Comparison of ENCODE assay signal across 9 cellular contexts in genomic region chr2:144479138-144479537, GRCh38. TPM values are rescaled to one million over a fixed set of nuclear protein-coding genes. Genes with fewer than 3 reads are reported as not detected.
DNase-seq lines count a peak whose midpoint lies in the region; TF ChIP-seq lines count a peak whose summit lies in the region.
"Had no signal": no experiment of that assay in that cellular context is flagged by ENCODE, and none has a peak within 500 bp of the region (broad histone marks: within the 10 kb centered on the region; RNA-seq: fewer than 3 reads in every experiment).

No MANE protein-coding gene starts in this region.

- H3K4me3 ChIP-seq in BLaER1 treated with 17β-estradiol and CSF1 and Interleukin-3, amounts not matched to agents 10 nM and 100 nM = no peak overlapping the region
- no peak overlapping the region for H3K4me3 ChIP-seq in fibroblast of pulmonary artery (replicated peaks; ENCODE audit: low read depth, low read length)
- no peak overlapping the region for H3K4me3 ChIP-seq in neuronal stem cell (ENCODE audit: low read length in 2 of 2)

- peaks cover 72 to 100% (median 97%) of the 10 kb centered on the region in 10 experiments for H3K4me1 ChIP-seq in BLaER1 treated with 17β-estradiol and CSF1 and Interleukin-3, amounts not matched to agents 10 nM and 100 nM
- peaks cover 11 to 36% of the 10 kb centered on the region in 2 donors for H3K4me1 ChIP-seq in neuronal stem cell (ENCODE audit: control insufficient read depth in 2 of 2, insufficient read depth in 1 of 2, low read depth in 1 of 2, low read length in 2 of 2)

- no CpG with 5 or more reads among the region's 4 CpGs for WGBS in neuronal stem cell (ENCODE audit: extremely low coverage in 2 of 2, insufficient read length in 2 of 2, insufficient replicate concordance in 1 of 2), 2 donors

- H3K9me3 ChIP-seq in BLaER1 treated with 17β-estradiol and CSF1 and Interleukin-3, amounts not matched to agents 10 nM and 100 nM (replicated peaks in 1 of 11) = no peaks in the 10 kb centered on the region
- H3K9me3 ChIP-seq in neuronal stem cell (replicated peaks in 1 of 2; ENCODE audit: control insufficient read depth in 2 of 2, insufficient read depth in 1 of 2, low read depth in 1 of 2, low read length in 2 of 2) = no peaks in the 10 kb centered on the region

- H2BK12ac ChIP-seq in neuronal stem cell (ENCODE audit: low read length) = no peak overlapping the region

- no peak overlapping the region for H3K4ac ChIP-seq in neuronal stem cell (ENCODE audit: low read length)

- no peak overlapping the region for H3K23ac ChIP-seq in neuronal stem cell (ENCODE audit: low read depth, low read length, poor library complexity)

- no peak overlapping the region for H2AK5ac ChIP-seq in neuronal stem cell (ENCODE audit: low read depth, low read length)

- no peak overlapping the region for H3K14ac ChIP-seq in neuronal stem cell (ENCODE audit: low read length)

- peak overlapping the region; percentile 15 to 64 (median 36); a peak in 13 of 22 replicates for H3K4me2 ChIP-seq in BLaER1 treated with 17β-estradiol and CSF1 and Interleukin-3, amounts not matched to agents 10 nM and 100 nM
- H3K4me2 ChIP-seq in neuronal stem cell (ENCODE audit: insufficient read depth, low read length, poor library complexity, severe bottlenecking) = no peak overlapping the region

- no peak overlapping the region for H4K91ac ChIP-seq in neuronal stem cell (ENCODE audit: low read depth, low read length, poor library complexity)

- H4K8ac ChIP-seq in neuronal stem cell (ENCODE audit: low read depth, low read length) = no peak overlapping the region

- no peaks in the 10 kb centered on the region for H3K27me3 ChIP-seq in BLaER1 treated with 17β-estradiol and CSF1 and Interleukin-3, amounts not matched to agents 10 nM and 100 nM
- H3K27me3 ChIP-seq in neuronal stem cell (ENCODE audit: control insufficient read depth in 3 of 3, insufficient read depth in 3 of 3, low read depth in 1 of 3, low read length in 3 of 3) = no peaks in the 10 kb centered on the region

- peaks cover 94 to 100% (median 98%) of the 10 kb centered on the region in 11 experiments for H3K36me3 ChIP-seq in BLaER1 treated with 17β-estradiol and CSF1 and Interleukin-3, amounts not matched to agents 10 nM and 100 nM
- peaks cover 0 to 62% of the 10 kb centered on the region in 2 donors for H3K36me3 ChIP-seq in neuronal stem cell (replicated peaks in 1 of 2; ENCODE audit: control insufficient read depth in 2 of 2, insufficient read depth in 2 of 2, low read length in 2 of 2)

- no peak overlapping the region for H2BK120ac ChIP-seq in neuronal stem cell (ENCODE audit: low read depth, low read length)

- H2BK5ac ChIP-seq in neuronal stem cell (ENCODE audit: low read length) = no peak overlapping the region

- H2BK15ac ChIP-seq in neuronal stem cell (ENCODE audit: low read length) = no peak overlapping the region

- H3K79me1 ChIP-seq in neuronal stem cell (ENCODE audit: low read depth, low read length) = no peaks in the 10 kb centered on the region

- no peak for TF ChIP-seq CTCF in fibroblast of pulmonary artery (IDR thresholded peaks at IDR 0.05; ENCODE audit: low read length, missing control alignments)

- no peak overlapping the region for H3K27ac ChIP-seq in BLaER1 treated with 17β-estradiol and CSF1 and Interleukin-3, amounts not matched to agents 10 nM and 100 nM
- peak overlapping the region; percentile 11 for H3K27ac ChIP-seq in neuronal stem cell (replicated peaks; ENCODE audit: low read length)

- DNase-seq in UCSD-AML1 (lab: John Stamatoyannopoulos, UW; ENCODE audit: unreplicated experiment) (peak; percentile 8), fibroblast of pulmonary artery (ENCODE audit: low read depth) (peak; percentile 79), neuronal stem cell (ENCODE audit: low spot score) (no peak), A172 (ENCODE audit: low spot score) (no peak), AG08396 (ENCODE audit: low spot score) (no peak), retina (no peak)
- DNase-seq in stimulated activated CD4-positive, alpha-beta T cell treated with anti-CD3 and anti-CD28 coated beads, Interleukin-4, amount 100 ng/mL, for 4 hours = no peak
- DNase-seq: activated T-cell treated with anti-CD3 and anti-CD28 coated beads for 4 hours had no signal

- no peak overlapping the region for H2AFZ ChIP-seq in neuronal stem cell (ENCODE audit: low read length)

- H4K20me1 ChIP-seq in BLaER1 treated with 17β-estradiol and CSF1 and Interleukin-3, amounts not matched to agents 10 nM and 100 nM = peaks cover 99 to 100% (median 100%) of the 10 kb centered on the region in 11 experiments

- H3K9ac ChIP-seq in BLaER1 treated with 17β-estradiol and CSF1 and Interleukin-3, amounts not matched to agents 10 nM and 100 nM = peak overlapping the region in 2 of 11 experiments; percentile 2 to 48; a peak in 2 of 22 replicates
- no peak overlapping the region for H3K9ac ChIP-seq in neuronal stem cell (ENCODE audit: low read depth, low read length, poor library complexity)

- no peak overlapping the region for H3K18ac ChIP-seq in neuronal stem cell (ENCODE audit: low read length)

RNA-seq across cellular contexts. Expression of gene ZEB2, which starts 40.8 kb away (rescaled TPM):
- 18.6 TPM for polyA plus RNA-seq in neuronal stem cell (2013, experiment 1 of 2)
- 19.1 TPM for polyA plus RNA-seq in neuronal stem cell (2013, experiment 2 of 2)
- total RNA-seq in A172 (2014; rRNA removed; shearing (Covaris generic)) = 20.2 and 35.0 TPM in 2 replicates

Comparison
In these comparisons a context has a peak if more than half of its experiments do, and no peak if none do; other contexts are left out.
1. DNase-seq: peak in UCSD-AML1 (single experiment) and fibroblast of pulmonary artery (single experiment); none in neuronal stem cell (single experiment), stimulated activated CD4-positive, alpha-beta T cell treated with anti-CD3 and anti-CD28 coated beads, Interleukin-4, amount 100 ng/mL, for 4 hours (0 of 2), A172 (single experiment), AG08396 (single experiment) and retina (single experiment).